ENCODE assay signal across 16 cellular contexts in the genomic region with DNA sequence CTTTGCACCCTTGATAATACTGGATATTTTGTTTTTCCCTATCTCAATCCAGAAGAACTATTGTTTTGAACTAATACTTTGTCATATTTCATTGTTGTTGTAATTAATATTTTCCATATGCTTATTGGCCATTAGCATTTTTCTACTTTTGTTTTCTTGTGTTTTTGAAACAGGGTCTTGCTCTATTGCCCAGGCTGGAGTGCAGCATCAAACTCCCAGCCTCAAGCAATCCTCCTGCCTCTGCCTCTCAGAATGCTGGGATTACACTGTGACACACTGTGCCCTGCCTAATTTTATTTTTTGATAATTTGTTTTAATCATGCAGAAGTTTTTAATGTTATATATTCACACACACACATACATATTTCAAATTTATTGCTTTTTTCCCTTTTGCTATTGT. TPM values are rescaled to one million over a fixed set of nuclear protein-coding genes. Genes with fewer than 3 reads are reported as not detected.
DNase-seq lines count a peak whose midpoint lies in the region; ATAC-seq and TF ChIP-seq lines count a peak whose summit lies in the region.
"Had no signal": no experiment of that assay in that cellular context is flagged by ENCODE, and none has a peak within 500 bp of the region (broad histone marks: within the 10 kb centered on the region; RNA-seq: fewer than 3 reads in every experiment).

No MANE protein-coding gene starts in this region.

- H3K4me1 Mint-ChIP-seq in brain (peaks cover 30% of the 10 kb centered on the region), neural crest cell (peaks cover 21% of the 10 kb centered on the region)

- H3K4me3 ChIP-seq in HEK293 (ENCODE audit: low read depth, low read length) (no peak overlapping the region), SK-N-MC (peak overlapping the region; percentile 56)
- no peak overlapping the region for H3K4me3 ChIP-seq in effector memory CD4-positive, alpha-beta T cell (ENCODE audit: insufficient read depth, low read depth, low read length, poor library complexity, severe bottlenecking)
- H3K4me3 ChIP-seq: GM12878, HAP-1 had no signal

- no peaks in the 10 kb centered on the region for H3K4me1 ChIP-seq in HEK293 (ENCODE audit: control insufficient read depth, insufficient read depth, low read length)
- H3K4me1 ChIP-seq in effector memory CD4-positive, alpha-beta T cell (ENCODE audit: control insufficient read depth, insufficient read depth, low read length, poor library complexity, severe bottlenecking), result no peaks in the 10 kb centered on the region

- peak overlapping the region in 1 of 5 experiments; percentile 69 for H3K4me3 Mint-ChIP-seq in brain
- peak overlapping the region; percentile 62 for H3K4me3 Mint-ChIP-seq in neural crest cell
- H3K4me3 Mint-ChIP-seq: CD8-positive, alpha-beta T cell had no signal

- H3K9ac ChIP-seq in SK-N-MC (ENCODE audit: insufficient read length), result peak overlapping the region; percentile 32

- H3K36me3 Mint-ChIP-seq in brain (peaks cover 13% of the 10 kb centered on the region), neural crest cell (ENCODE audit: low read depth) (no peaks in the 10 kb centered on the region)

- no peaks in the 10 kb centered on the region for H3K36me3 ChIP-seq in HEK293 (ENCODE audit: control insufficient read depth in 2 of 2, insufficient read depth in 1 of 2, low read length in 2 of 2)
- no peaks in the 10 kb centered on the region for H3K36me3 ChIP-seq in SK-N-MC (ENCODE audit: insufficient read depth, low read length)
- no peaks in the 10 kb centered on the region for H3K36me3 ChIP-seq in effector memory CD4-positive, alpha-beta T cell (ENCODE audit: control insufficient read depth, insufficient read depth, low read length)
- H3K36me3 ChIP-seq: HAP-1 had no signal

- ATAC-seq in HG03095 (IDR thresholded peaks at IDR 0.05; ENCODE audit: unreplicated experiment), result no peak
- ATAC-seq: CD8-positive, alpha-beta T cell; GM12878 had no signal

- H3K9me3 Mint-ChIP-seq in brain (peaks cover 0 to 2% (median 0%) of the 10 kb centered on the region in 5 experiments), neural crest cell (no peaks in the 10 kb centered on the region)
- H3K9me3 Mint-ChIP-seq: CD8-positive, alpha-beta T cell had no signal

- H3K27ac ChIP-seq in HEK293 (ENCODE audit: extremely low read depth, low read depth, low read length) (no peak overlapping the region), SK-N-MC (peak overlapping the region; percentile 84)
- H3K27ac ChIP-seq in effector memory CD4-positive, alpha-beta T cell (ENCODE audit: insufficient read depth, low read length, poor library complexity, severe bottlenecking), result no peak overlapping the region

- CTCF ChIA-PET in HEK293 (lab: Yijun Ruan, JAX), result no interaction called here

- H3K9me3 ChIP-seq in HEK293 (ENCODE audit: control insufficient read depth, insufficient read depth, low read depth, low read length), result no peaks in the 10 kb centered on the region
- no peaks in the 10 kb centered on the region for H3K9me3 ChIP-seq in SK-N-MC (ENCODE audit: low read depth, low read length)
- no peaks in the 10 kb centered on the region for H3K9me3 ChIP-seq in effector memory CD4-positive, alpha-beta T cell (ENCODE audit: control insufficient read depth, low read length)
- H3K9me3 ChIP-seq: Caco-2, HAP-1 had no signal

- DNase-seq in SK-N-MC (ENCODE audit: low read depth, low spot score) (no peak), neural crest cell (ENCODE audit: low read depth, low spot score) (no peak), NCI-H2107 treated with DMSO at 0.1 percent for 48 hours (lab: John Stamatoyannopoulos, UW; ENCODE audit: unreplicated experiment) (no peak), NCI-H748 treated with DMSO at 0.1 percent for 48 hours (lab: John Stamatoyannopoulos, UW) (no peak)
- DNase-seq in effector memory CD4-positive, alpha-beta T cell, result no peak
- DNase-seq: C1 segment of cervical spinal cord; Caco-2; CD8-positive, alpha-beta T cell; DMS153; DND-41; GOT3 had no signal

- no peaks in the 10 kb centered on the region for H3K27me3 ChIP-seq in effector memory CD4-positive, alpha-beta T cell (replicated peaks; ENCODE audit: control insufficient read depth, insufficient read depth, low read length, poor library complexity, severe bottlenecking)

- H3K27ac Mint-ChIP-seq in brain (peak overlapping the region in 3 of 5 experiments; percentile 9 to 86 (median 68)), neural crest cell (ENCODE audit: unreplicated experiment) (no peak overlapping the region)
- H3K27ac Mint-ChIP-seq: CD8-positive, alpha-beta T cell had no signal

- TF ChIP-seq CTCF in HEK293 (tag by site-specific recombination; IDR thresholded peaks at IDR 0.05), result no peak
- no peak for TF ChIP-seq CTCF in brain (conservative IDR thresholded peaks at IDR 0.05)
- no peak for TF ChIP-seq CTCF in neural crest cell (conservative IDR thresholded peaks at IDR 0.05)

- POLR2A ChIA-PET in HEK293 (lab: Yijun Ruan, JAX), result no interaction called here

- H3K27me3 Mint-ChIP-seq in brain (peaks cover 14% of the 10 kb centered on the region), neural crest cell (ENCODE audit: low read depth) (no peaks in the 10 kb centered on the region)

TF ChIP-seq in HEK293, 187 proteins besides CTCF, POLR2A, EP300 and RAD21:
- TF ChIP-seq ZNF121 (tag by site-specific recombination; IDR thresholded peaks at IDR 0.05) (peak; percentile 60), ZNF157 (tag by site-specific recombination; IDR thresholded peaks at IDR 0.05) (no peak)
- TF ChIP-seq, protein P1, sequence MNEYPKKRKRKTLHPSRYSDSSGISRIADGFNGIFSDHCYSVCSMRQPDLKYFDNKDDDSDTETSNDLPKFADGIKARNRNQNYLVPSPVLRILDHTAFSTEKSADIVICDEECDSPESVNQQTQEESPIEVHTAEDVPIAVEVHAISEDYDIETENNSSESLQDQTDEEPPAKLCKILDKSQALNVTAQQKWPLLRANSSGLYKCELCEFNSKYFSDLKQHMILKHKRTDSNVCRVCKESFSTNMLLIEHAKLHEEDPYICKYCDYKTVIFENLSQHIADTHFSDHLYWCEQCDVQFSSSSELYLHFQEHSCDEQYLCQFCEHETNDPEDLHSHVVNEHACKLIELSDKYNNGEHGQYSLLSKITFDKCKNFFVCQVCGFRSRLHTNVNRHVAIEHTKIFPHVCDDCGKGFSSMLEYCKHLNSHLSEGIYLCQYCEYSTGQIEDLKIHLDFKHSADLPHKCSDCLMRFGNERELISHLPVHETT (tag by site-specific recombination; IDR thresholded peaks at IDR 0.05), result no peak

RNA-seq across cellular contexts. Expression of a gene that starts 3.4 kb away (rescaled TPM):
- polyA plus RNA-seq in brain (ENCODE audit: insufficient read depth, low read depth, low replicate concordance), result 40.2 TPM
- 85.2 and 86.6 TPM in 2 replicates for total RNA-seq in neural crest cell

RNA-seq across cellular contexts. Expression of a gene that starts 28.8 kb away (rescaled TPM):
- polyA plus RNA-seq in brain (ENCODE audit: insufficient read depth, low read depth, low replicate concordance), result 3.1 TPM
- 51.0 and 58.4 TPM in 2 replicates for total RNA-seq in neural crest cell

RNA-seq across cellular contexts. Expression of a gene that starts 39.0 kb away (rescaled TPM):
- 4.5 TPM for polyA plus RNA-seq in brain (ENCODE audit: insufficient read depth, low read depth, low replicate concordance)
- 7.0 and 8.5 TPM in 2 replicates for total RNA-seq in neural crest cell
